In genomic region chr12:6407206-6407954, GRCh38 we compare ENCODE assay signal across 24 cellular contexts. TPM values are rescaled to one million over a fixed set of nuclear protein-coding genes. Genes with fewer than 3 reads are reported as not detected.
"Had no signal": no experiment of that assay in that cellular context is flagged by ENCODE, and none has a peak within 500 bp of the region (broad histone marks: within the 10 kb centered on the region; RNA-seq: fewer than 3 reads in every experiment).

No MANE protein-coding gene starts in this region.

- H3K4me1 Mint-ChIP-seq: activated CD4-positive, alpha-beta T cell treated with anti-CD3 and anti-CD28 coated beads, Interleukin-2, amount 10 ng/mL, durations not matched to agents 7 days and 5 days; central memory CD8-positive, alpha-beta T cell; mesothelial cell of epicardium; nephron had no signal

- H3K27ac Mint-ChIP-seq: activated CD4-positive, alpha-beta T cell treated with anti-CD3 and anti-CD28 coated beads, Interleukin-2, amount 10 ng/mL, durations not matched to agents 7 days and 5 days; activated CD8-positive, alpha-beta T cell treated with anti-CD3 and anti-CD28 coated beads, Interleukin-2, amount 10 ng/mL, durations not matched to agents 7 days and 5 days; activated T-cell treated with anti-CD3 and anti-CD28 coated beads, Interleukin-2, amount 50 U/mL, for 24 hours; activated T-helper 2 cell treated with anti-CD3 and anti-CD28 coated beads, Interferon-gamma antibody, Interleukin-2, Interleukin-4, amounts not matched to agents 10 μg/mL and 5 μg/mL and 100 μg/mL, durations not matched to agents 14 hours and 24 hours and 36 hours; mesothelial cell of epicardium; nephron had no signal

- H3K4me3 ChIP-seq: colonic mucosa, lung, tibial nerve, uterus had no signal

- H3K27me3 ChIP-seq: brain microvascular endothelial cell, colonic mucosa, tibial nerve, uterus had no signal

- DNase-seq: activated CD4-positive, alpha-beta T cell treated with anti-CD3 and anti-CD28 coated beads, Interleukin-2, amount 10 ng/mL, durations not matched to agents 7 days and 5 days; activated CD8-positive, alpha-beta T cell treated with anti-CD3 and anti-CD28 coated beads, Interleukin-2, amount 10 ng/mL, durations not matched to agents 7 days and 5 days; activated naive CD4-positive, alpha-beta T cell treated with anti-CD3 and anti-CD28 coated beads, Interleukin-2, amount 50 U/mL, for 16 hours; activated T-cell treated with anti-CD3 and anti-CD28 coated beads, Interleukin-2, amount 50 U/mL, for 24 hours; aorta; brain microvascular endothelial cell; colonic mucosa; hypothalamus; islet precursor cell; left colon; nucleus accumbens; stimulated activated CD4-positive, alpha-beta T cell treated with anti-CD3 and anti-CD28 coated beads, Interleukin-2, amount 100 ng/mL, for 24 hours; stimulated activated naive CD8-positive, alpha-beta T cell treated with anti-CD3 and anti-CD28 coated beads, Interleukin-15, Interleukin-2, amounts not matched to agents 100 U/mL and 50 U/mL, for 24 hours; substantia nigra; T1000; uterus had no signal

- H3K4me1 ChIP-seq: colonic mucosa, tibial nerve, uterus had no signal

- H3K4me3 Mint-ChIP-seq: activated CD4-positive, alpha-beta T cell treated with anti-CD3 and anti-CD28 coated beads, Interleukin-2, amount 10 ng/mL, durations not matched to agents 7 days and 5 days; activated CD8-positive, alpha-beta T cell treated with anti-CD3 and anti-CD28 coated beads, Interleukin-2, amount 10 ng/mL, durations not matched to agents 7 days and 5 days; activated T-cell treated with anti-CD3 and anti-CD28 coated beads, Interleukin-2, amount 50 U/mL, for 24 hours; central memory CD8-positive, alpha-beta T cell; mesothelial cell of epicardium; nephron had no signal

- H3K27me3 Mint-ChIP-seq: activated T-cell treated with anti-CD3 and anti-CD28 coated beads, Interleukin-2, amount 50 U/mL, for 24 hours; central memory CD8-positive, alpha-beta T cell had no signal

- H3K9me3 ChIP-seq: colonic mucosa, tibial nerve, uterus had no signal

- H3K27ac ChIP-seq: brain microvascular endothelial cell, colonic mucosa, tibial nerve, uterus had no signal

- H3K9me3 Mint-ChIP-seq: activated CD4-positive, alpha-beta T cell treated with anti-CD3 and anti-CD28 coated beads, Interleukin-2, amount 10 ng/mL, durations not matched to agents 7 days and 5 days; activated T-cell treated with anti-CD3 and anti-CD28 coated beads, Interleukin-2, amount 50 U/mL, for 24 hours; activated T-helper 2 cell treated with anti-CD3 and anti-CD28 coated beads, Interferon-gamma antibody, Interleukin-2, Interleukin-4, amounts not matched to agents 10 μg/mL and 5 μg/mL and 100 μg/mL, durations not matched to agents 14 hours and 24 hours and 36 hours; central memory CD8-positive, alpha-beta T cell had no signal

- H3K36me3 ChIP-seq: brain microvascular endothelial cell, colonic mucosa, uterus had no signal

RNA-seq across cellular contexts. Expression of gene LTBR, which starts 23.4 kb away (rescaled TPM):
- total RNA-seq: activated CD4-positive, alpha-beta T cell treated with anti-CD3 and anti-CD28 coated beads, Interleukin-2, amount 10 ng/mL, durations not matched to agents 7 days and 5 days had no signal

RNA-seq across cellular contexts. Expression of gene SCNN1A, which starts 32.0 kb away (rescaled TPM):
- total RNA-seq: activated T-helper 2 cell treated with anti-CD3 and anti-CD28 coated beads, Interferon-gamma antibody, Interleukin-2, Interleukin-4, amounts not matched to agents 10 μg/mL and 5 μg/mL and 100 μg/mL, durations not matched to agents 14 hours and 24 hours and 36 hours; frontal cortex had no signal

RNA-seq across cellular contexts. Expression of gene CD27, which starts 37.4 kb away (rescaled TPM):
- total RNA-seq: epithelial cell of proximal tubule, mesothelial cell of epicardium had no signal
